In the genomic region with DNA sequence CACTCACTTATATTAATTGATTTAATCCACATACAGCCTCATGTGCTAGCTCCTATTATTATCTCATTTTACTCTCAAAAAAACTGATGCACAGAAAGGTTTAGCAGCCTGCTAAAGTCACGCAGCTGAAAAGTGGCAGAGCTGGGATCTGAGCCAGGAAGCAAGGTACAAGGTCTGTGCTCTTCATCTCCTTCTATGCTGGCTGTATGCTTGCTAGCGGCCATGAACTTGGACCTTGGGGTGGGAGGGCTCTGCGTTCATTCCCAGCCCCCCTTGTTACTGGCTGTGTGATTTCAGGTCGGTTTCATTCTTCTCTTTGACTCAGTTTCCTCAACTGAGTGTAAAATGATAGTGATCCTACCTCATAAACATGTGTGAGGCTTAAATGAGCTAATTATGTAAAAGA, we compare ENCODE assay signal across 1 cellular context.
TF ChIP-seq lines count a peak whose summit lies in the region.

No MANE protein-coding gene starts in this region.

TF ChIP-seq in HepG2, 621 proteins besides CTCF, POLR2A, EP300 and RAD21 (continued from another document):
- TF ChIP-seq, protein P1, sequence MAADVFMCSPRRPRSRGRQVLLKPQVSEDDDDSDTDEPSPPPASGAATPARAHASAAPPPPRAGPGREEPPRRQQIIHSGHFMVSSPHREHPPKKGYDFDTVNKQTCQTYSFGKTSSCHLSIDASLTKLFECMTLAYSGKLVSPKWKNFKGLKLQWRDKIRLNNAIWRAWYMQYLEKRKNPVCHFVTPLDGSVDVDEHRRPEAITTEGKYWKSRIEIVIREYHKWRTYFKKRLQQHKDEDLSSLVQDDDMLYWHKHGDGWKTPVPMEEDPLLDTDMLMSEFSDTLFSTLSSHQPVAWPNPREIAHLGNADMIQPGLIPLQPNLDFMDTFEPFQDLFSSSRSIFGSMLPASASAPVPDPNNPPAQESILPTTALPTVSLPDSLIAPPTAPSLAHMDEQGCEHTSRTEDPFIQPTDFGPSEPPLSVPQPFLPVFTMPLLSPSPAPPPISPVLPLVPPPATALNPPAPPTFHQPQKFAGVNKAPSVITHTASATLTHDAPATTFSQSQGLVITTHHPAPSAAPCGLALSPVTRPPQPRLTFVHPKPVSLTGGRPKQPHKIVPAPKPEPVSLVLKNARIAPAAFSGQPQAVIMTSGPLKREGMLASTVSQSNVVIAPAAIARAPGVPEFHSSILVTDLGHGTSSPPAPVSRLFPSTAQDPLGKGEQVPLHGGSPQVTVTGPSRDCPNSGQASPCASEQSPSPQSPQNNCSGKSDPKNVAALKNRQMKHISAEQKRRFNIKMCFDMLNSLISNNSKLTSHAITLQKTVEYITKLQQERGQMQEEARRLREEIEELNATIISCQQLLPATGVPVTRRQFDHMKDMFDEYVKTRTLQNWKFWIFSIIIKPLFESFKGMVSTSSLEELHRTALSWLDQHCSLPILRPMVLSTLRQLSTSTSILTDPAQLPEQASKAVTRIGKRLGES (CRISPR knock-in tag; IDR thresholded peaks at IDR 0.05; ENCODE audit: borderline replicate concordance), result no peak
- TF ChIP-seq NR2F2 (IDR thresholded peaks at IDR 0.05; ENCODE audit: borderline replicate concordance, low read depth), result no peak; the same call in 1 of the 2 replicates
